In the genomic region with DNA sequence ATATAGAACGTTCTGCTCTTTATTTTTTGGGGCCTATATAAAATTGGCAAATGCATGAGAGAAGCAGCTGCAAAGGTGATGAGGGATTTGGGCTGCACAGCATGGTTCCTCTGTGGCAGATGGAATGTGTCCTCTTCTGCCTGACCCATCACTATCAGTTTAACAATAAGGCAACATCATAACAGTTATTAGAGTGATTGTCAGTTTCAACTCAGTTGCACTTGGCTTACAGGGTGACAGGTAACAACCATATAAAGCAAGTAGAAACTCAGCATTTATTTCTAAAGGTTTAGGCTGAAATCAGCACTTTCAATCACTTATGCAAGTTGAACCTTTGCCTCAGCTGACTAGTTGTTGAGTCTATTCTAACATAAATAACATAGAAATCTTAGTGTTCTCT, we compare ENCODE assay signal across 17 cellular contexts.
"Had no signal": no experiment of that assay in that cellular context is flagged by ENCODE, and none has a peak within 500 bp of the region (broad histone marks: within the 10 kb centered on the region; RNA-seq: fewer than 3 reads in every experiment).

No MANE protein-coding gene starts in this region.

- H3K27ac ChIP-seq: breast epithelium, colonic mucosa, SK-N-MC, VCaP had no signal

- DNase-seq: activated CD4-positive, alpha-beta memory T cell treated with anti-CD3 and anti-CD28 coated beads, Interleukin-2, amount 10 ng/mL, durations not matched to agents 7 days and 5 days; activated CD4-positive, alpha-beta T cell treated with anti-CD3 and anti-CD28 coated beads, Interleukin-2, amount 10 ng/mL, durations not matched to agents 7 days and 5 days; activated CD4-positive, CD25-positive, alpha-beta regulatory T cell; aorta; caudate nucleus; colonic mucosa; IMR-90; KBM-7; NCI-H1048; NCI-H1694 treated with DMSO at 0.1 percent for 48 hours; NCI-H2029 treated with DMSO at 0.1 percent for 48 hours; NCI-H446; NCI-H82; T-cell had no signal
